17 cellular contexts compared by ENCODE assay signal in genomic region chr20:35129647-35130069, GRCh38. TPM values are rescaled to one million over a fixed set of nuclear protein-coding genes. Genes with fewer than 3 reads are reported as not detected.
DNase-seq lines count a peak whose midpoint lies in the region; ATAC-seq, FAIRE-seq and TF ChIP-seq lines count a peak whose summit lies in the region.
"Had no signal": no experiment of that assay in that cellular context is flagged by ENCODE, and none has a peak within 500 bp of the region (broad histone marks: within the 10 kb centered on the region; RNA-seq: fewer than 3 reads in every experiment).

No MANE protein-coding gene starts in this region.

- BruUV-seq in Panc1 (replicated peaks; lab: Mats Ljungman, UMichigan): no TSS peak

- POLR2A ChIA-PET in Panc1 (lab: Charles Lee): no interaction called here

- in situ Hi-C loops in Panc1 (cut with HindIII; ENCODE audit: low pct_unique_long_range_greater_than_20kb, low sequenced_read_pairs): no loop called here

- no peak overlapping the region for H3K4me3 ChIP-seq in Panc1 (ENCODE audit: low read depth in 2 of 2, low read length in 2 of 2)
- H3K4me3 ChIP-seq in small intestine (ENCODE audit: low read depth in 1 of 2, low read length in 2 of 2): no peak overlapping the region
- no peak overlapping the region for H3K4me3 ChIP-seq in heart right ventricle
- H3K4me3 ChIP-seq: esophagus muscularis mucosa had no signal

- FAIRE-seq in small intestine (lab: Jason Lieb, UNC): no peak
- FAIRE-seq: G401.6, HTR-8/SVneo had no signal

- H3K9me3 Mint-ChIP-seq in activated CD8-positive, alpha-beta memory T cell treated with anti-CD3 and anti-CD28 coated beads, Interleukin-2, amount 10 ng/mL, durations not matched to agents 7 days and 5 days (ENCODE audit: low read depth): no peaks in the 10 kb centered on the region
- no peaks in the 10 kb centered on the region for H3K9me3 Mint-ChIP-seq in activated T-helper 1 cell treated with anti-CD3 and anti-CD28 coated beads, Interleukin-12 subunit alpha, Interleukin-12 subunit beta, Interleukin-2, Interleukin-4 antibody, amounts not matched to agents 30 ng/mL and 10 ng/mL and 1 ng/mL, durations not matched to agents 14 hours and 24 hours and 36 hours

- H3K27ac ChIP-seq in Panc1 (ENCODE audit: low read length): no peak overlapping the region
- no peak overlapping the region for H3K27ac ChIP-seq in small intestine (ENCODE audit: low read depth in 1 of 2, low read length in 1 of 2)
- H3K27ac ChIP-seq in heart right ventricle: no peak overlapping the region
- H3K27ac ChIP-seq: esophagus muscularis mucosa had no signal

- DNase-seq in activated CD8-positive, alpha-beta memory T cell treated with anti-CD3 and anti-CD28 coated beads, Interleukin-2, amount 10 ng/mL, durations not matched to agents 7 days and 5 days: no peak
- no peak for DNase-seq in activated CD8-positive, alpha-beta memory T cell treated with anti-CD3 and anti-CD28 coated beads, Interleukin-2, amount 50 U/mL, for 4 hours
- DNase-seq in Panc1 (ENCODE audit: low read depth, low spot score): peak; percentile 89
- peak; percentile 29 to 82 for DNase-seq in dermis microvascular lymphatic vessel endothelial cell (ENCODE audit: low read depth in 2 of 2)
- DNase-seq in small intestine: peak; percentile 27
- DNase-seq in activated T-helper 1 cell treated with anti-CD3 and anti-CD28 coated beads, Interleukin-12 subunit alpha, Interleukin-12 subunit beta, Interleukin-2, Interleukin-4 antibody, amounts not matched to agents 30 ng/mL and 10 ng/mL and 1 ng/mL, durations not matched to agents 14 hours and 24 hours and 36 hours (ENCODE audit: low spot score): no peak
- no peak for DNase-seq in heart right ventricle
- DNase-seq: activated CD4-positive, alpha-beta T cell treated with anti-CD3 and anti-CD28 coated beads, Interleukin-2, amount 50 U/mL, for 1 hour; activated gamma-delta T cell treated with Interleukin-2 at 50 U/mL for 16 hours; cerebellar nuclear complex; NCI-H1436 treated with DMSO at 0.1 percent for 48 hours; stimulated activated CD4-positive, alpha-beta T cell treated with anti-CD3 and anti-CD28 coated beads, Interleukin-1b, Interleukin-23, amount 100 ng/mL, for 48 hours had no signal

- H3K4me1 ChIP-seq in Panc1 (ENCODE audit: control insufficient read depth, insufficient read depth, low read length) (no peaks in the 10 kb centered on the region), small intestine (ENCODE audit: control insufficient read depth in 2 of 2, insufficient read depth in 1 of 2, low read depth in 1 of 2, low read length in 1 of 2) (no peaks in the 10 kb centered on the region), heart right ventricle (peaks cover under 1 to 14% (median 7%) of the 10 kb centered on the region in 9 donors)

- H3K9me3 ChIP-seq in Panc1 (ENCODE audit: control insufficient read depth, insufficient read depth, low read depth, low read length): no peaks in the 10 kb centered on the region
- no peaks in the 10 kb centered on the region for H3K9me3 ChIP-seq in small intestine (ENCODE audit: control insufficient read depth, low read depth)
- H3K9me3 ChIP-seq in heart right ventricle: no peaks in the 10 kb centered on the region
- H3K9me3 ChIP-seq: esophagus muscularis mucosa had no signal

- CTCF ChIA-PET in activated CD8-positive, alpha-beta memory T cell treated with anti-CD3 and anti-CD28 coated beads, Interleukin-2, amount 10 ng/mL, durations not matched to agents 7 days and 5 days (lab: Charles Lee): interaction anchor here (0.7 kb wide), 2 partner anchors 118 to 1027 kb away, joined by 4 to 6 read pairs; no protein-coding TSS in a partner anchor
- CTCF ChIA-PET in Panc1 (lab: Charles Lee): no interaction called here

- H3K36me3 ChIP-seq in Panc1 (ENCODE audit: control insufficient read depth, insufficient read depth, low read length) (peaks cover 2% of the 10 kb centered on the region; the same call in 1 of the 2 replicates), small intestine (ENCODE audit: control insufficient read depth in 2 of 2, insufficient read depth in 2 of 2, low read length in 2 of 2) (peaks cover 16 to 19% of the 10 kb centered on the region in 2 donors), heart right ventricle (peaks cover 0 to 100% (median 17%) of the 10 kb centered on the region in 9 donors)

- peak; percentile 45 for ATAC-seq in activated CD8-positive, alpha-beta memory T cell treated with anti-CD3 and anti-CD28 coated beads, Interleukin-2, amount 10 ng/mL, durations not matched to agents 7 days and 5 days
- ATAC-seq in Panc1 (peak; percentile 87), HG03460 (IDR thresholded peaks at IDR 0.05; ENCODE audit: unreplicated experiment) (no peak), heart right ventricle (no peak)
- ATAC-seq: HCT116 had no signal

- TF ChIP-seq CTCF in Panc1 (IDR thresholded peaks at IDR 0.05) (no peak), heart right ventricle (IDR thresholded peaks at IDR 0.05) (no peak)

- H3K27me3 Mint-ChIP-seq in activated CD8-positive, alpha-beta memory T cell treated with anti-CD3 and anti-CD28 coated beads, Interleukin-2, amount 10 ng/mL, durations not matched to agents 7 days and 5 days: no peaks in the 10 kb centered on the region
- no peaks in the 10 kb centered on the region for H3K27me3 Mint-ChIP-seq in activated T-helper 1 cell treated with anti-CD3 and anti-CD28 coated beads, Interleukin-12 subunit alpha, Interleukin-12 subunit beta, Interleukin-2, Interleukin-4 antibody, amounts not matched to agents 30 ng/mL and 10 ng/mL and 1 ng/mL, durations not matched to agents 14 hours and 24 hours and 36 hours (ENCODE audit: insufficient read depth)

- intact Hi-C loops in Panc1 (cut with micrococcal nuclease; ENCODE audit: unreplicated experiment): no loop called here
- intact Hi-C loops in activated T-helper 1 cell treated with anti-CD3 and anti-CD28 coated beads, Interleukin-12 subunit alpha, Interleukin-12 subunit beta, Interleukin-2, Interleukin-4 antibody, amounts not matched to agents 30 ng/mL and 10 ng/mL and 1 ng/mL, durations not matched to agents 14 hours and 24 hours and 36 hours (cut with micrococcal nuclease): no loop called here
- intact Hi-C loops in heart right ventricle (cut with DNase I): no loop called here

- no peak overlapping the region for H3K27ac Mint-ChIP-seq in activated CD8-positive, alpha-beta memory T cell treated with anti-CD3 and anti-CD28 coated beads, Interleukin-2, amount 10 ng/mL, durations not matched to agents 7 days and 5 days
- no peak overlapping the region for H3K27ac Mint-ChIP-seq in activated T-helper 1 cell treated with anti-CD3 and anti-CD28 coated beads, Interleukin-12 subunit alpha, Interleukin-12 subunit beta, Interleukin-2, Interleukin-4 antibody, amounts not matched to agents 30 ng/mL and 10 ng/mL and 1 ng/mL, durations not matched to agents 14 hours and 24 hours and 36 hours

- peaks cover 22% of the 10 kb centered on the region for H3K36me3 Mint-ChIP-seq in activated CD8-positive, alpha-beta memory T cell treated with anti-CD3 and anti-CD28 coated beads, Interleukin-2, amount 10 ng/mL, durations not matched to agents 7 days and 5 days
- peaks cover 40% of the 10 kb centered on the region for H3K36me3 Mint-ChIP-seq in activated T-helper 1 cell treated with anti-CD3 and anti-CD28 coated beads, Interleukin-12 subunit alpha, Interleukin-12 subunit beta, Interleukin-2, Interleukin-4 antibody, amounts not matched to agents 30 ng/mL and 10 ng/mL and 1 ng/mL, durations not matched to agents 14 hours and 24 hours and 36 hours (ENCODE audit: low read depth)

- WGBS in small intestine, 3 donors: 45 to 80% (median 72%) methylated on average over 2 of the region's 2 CpGs
- 86 to 87% methylated on average over 2 of the region's 2 CpGs for WGBS in heart right ventricle, 2 donors

- H3K4me1 Mint-ChIP-seq in activated CD8-positive, alpha-beta memory T cell treated with anti-CD3 and anti-CD28 coated beads, Interleukin-2, amount 10 ng/mL, durations not matched to agents 7 days and 5 days: peaks cover 2% of the 10 kb centered on the region
- H3K4me1 Mint-ChIP-seq in activated T-helper 1 cell treated with anti-CD3 and anti-CD28 coated beads, Interleukin-12 subunit alpha, Interleukin-12 subunit beta, Interleukin-2, Interleukin-4 antibody, amounts not matched to agents 30 ng/mL and 10 ng/mL and 1 ng/mL, durations not matched to agents 14 hours and 24 hours and 36 hours (ENCODE audit: low read depth): no peaks in the 10 kb centered on the region

- no peak overlapping the region for H3K4me3 Mint-ChIP-seq in activated CD8-positive, alpha-beta memory T cell treated with anti-CD3 and anti-CD28 coated beads, Interleukin-2, amount 10 ng/mL, durations not matched to agents 7 days and 5 days
- no peak overlapping the region for H3K4me3 Mint-ChIP-seq in activated T-helper 1 cell treated with anti-CD3 and anti-CD28 coated beads, Interleukin-12 subunit alpha, Interleukin-12 subunit beta, Interleukin-2, Interleukin-4 antibody, amounts not matched to agents 30 ng/mL and 10 ng/mL and 1 ng/mL, durations not matched to agents 14 hours and 24 hours and 36 hours

- no peaks in the 10 kb centered on the region for H3K27me3 ChIP-seq in Panc1 (ENCODE audit: control insufficient read depth, insufficient read depth, low read length)
- H3K27me3 ChIP-seq in small intestine (ENCODE audit: control insufficient read depth in 2 of 2, insufficient read depth in 2 of 2, low read length in 2 of 2): no peaks in the 10 kb centered on the region
- H3K27me3 ChIP-seq in heart right ventricle: no peaks in the 10 kb centered on the region
- H3K27me3 ChIP-seq: esophagus muscularis mucosa had no signal

RNA-seq across cellular contexts. Expression of gene EDEM2, which starts 17.5 kb away (rescaled TPM):
- total RNA-seq in activated CD8-positive, alpha-beta memory T cell treated with anti-CD3 and anti-CD28 coated beads, Interleukin-2, amount 10 ng/mL, durations not matched to agents 7 days and 5 days: 10 to 100 TPM; 23.9 to 25.6 TPM
- total RNA-seq in Panc1 (2021; ENCODE audit: unreplicated experiment): 34.7 TPM
- 39.1 TPM for polyA plus RNA-seq in Panc1 (2012; ENCODE audit: insufficient read length)
- 65.9 and 69.0 TPM in 2 replicates for total RNA-seq in dermis microvascular lymphatic vessel endothelial cell
- 10 to 100 TPM; 17.0 to 26.2 (median 21.0) TPM for polyA plus RNA-seq in small intestine
- 19.9 and 21.9 TPM in 2 replicates for total RNA-seq in activated T-helper 1 cell treated with anti-CD3 and anti-CD28 coated beads, Interleukin-12 subunit alpha, Interleukin-12 subunit beta, Interleukin-2, Interleukin-4 antibody, amounts not matched to agents 30 ng/mL and 10 ng/mL and 1 ng/mL, durations not matched to agents 14 hours and 24 hours and 36 hours
- total RNA-seq in heart right ventricle: 10 to 100 TPM in 8 of 10 donors, 1 to 10 TPM in 2; 7.2 to 26.1 (median 11.0) TPM
- 10 to 100 TPM in 1 of 2 donors, 1 to 10 TPM in 1; 6.4 to 24.0 TPM for polyA plus RNA-seq in heart right ventricle

RNA-seq across cellular contexts. Expression of gene TRPC4AP, which starts 37.1 kb away (rescaled TPM):
- 10 to 100 TPM; 56.9 to 70.9 TPM for total RNA-seq in activated CD8-positive, alpha-beta memory T cell treated with anti-CD3 and anti-CD28 coated beads, Interleukin-2, amount 10 ng/mL, durations not matched to agents 7 days and 5 days
- total RNA-seq in Panc1 (2021; ENCODE audit: unreplicated experiment): 48.4 TPM
- 47.3 TPM for polyA plus RNA-seq in Panc1 (2012; ENCODE audit: insufficient read length)
- 68.9 and 99.4 TPM in 2 replicates for total RNA-seq in dermis microvascular lymphatic vessel endothelial cell
- polyA plus RNA-seq in small intestine: 10 to 100 TPM; 32.4 to 45.2 (median 39.2) TPM
- 53.9 and 54.0 TPM in 2 replicates for total RNA-seq in activated T-helper 1 cell treated with anti-CD3 and anti-CD28 coated beads, Interleukin-12 subunit alpha, Interleukin-12 subunit beta, Interleukin-2, Interleukin-4 antibody, amounts not matched to agents 30 ng/mL and 10 ng/mL and 1 ng/mL, durations not matched to agents 14 hours and 24 hours and 36 hours
- 10 to 100 TPM; 32.2 to 46.4 (median 38.5) TPM for total RNA-seq in heart right ventricle
- 10 to 100 TPM; 26.2 to 32.7 TPM for polyA plus RNA-seq in heart right ventricle

RNA-seq across cellular contexts. Expression of gene PROCR, which starts 42.2 kb away (rescaled TPM):
- 1 to 10 TPM; 1.5 to 2.4 TPM for total RNA-seq in activated CD8-positive, alpha-beta memory T cell treated with anti-CD3 and anti-CD28 coated beads, Interleukin-2, amount 10 ng/mL, durations not matched to agents 7 days and 5 days
- total RNA-seq in Panc1 (2021; ENCODE audit: unreplicated experiment) (38.0 TPM), dermis microvascular lymphatic vessel endothelial cell (83.1 and 217 TPM in 2 replicates), heart right ventricle (10 to 100 TPM in 3 of 10 donors, 1 to 10 TPM in 7; 3.0 to 21.1 (median 6.8) TPM)
- polyA plus RNA-seq in Panc1 (2012; ENCODE audit: insufficient read length): 53.6 TPM
- polyA plus RNA-seq in small intestine (10 to 100 TPM in 2 of 3 donors, 1 to 10 TPM in 1; 8.3 to 32.1 (median 22.4) TPM), heart right ventricle (10 to 100 TPM; 20.5 to 26.7 TPM)
- total RNA-seq in activated T-helper 1 cell treated with anti-CD3 and anti-CD28 coated beads, Interleukin-12 subunit alpha, Interleukin-12 subunit beta, Interleukin-2, Interleukin-4 antibody, amounts not matched to agents 30 ng/mL and 10 ng/mL and 1 ng/mL, durations not matched to agents 14 hours and 24 hours and 36 hours: 0.75 and 0.78 TPM in 2 replicates

Comparison
In these comparisons a context has a peak if more than half of its experiments do, and no peak if none do; other contexts are left out.
1. ATAC-seq: peak in activated CD8-positive, alpha-beta memory T cell treated with anti-CD3 and anti-CD28 coated beads, Interleukin-2, amount 10 ng/mL, durations not matched to agents 7 days and 5 days (single experiment) and Panc1 (single experiment); none in HG03460 (single experiment) and heart right ventricle (0 of 8).
2. DNase-seq: peak in Panc1 (single experiment), dermis microvascular lymphatic vessel endothelial cell (2 of 2) and small intestine (single experiment); none in activated CD8-positive, alpha-beta memory T cell treated with anti-CD3 and anti-CD28 coated beads, Interleukin-2, amount 10 ng/mL, durations not matched to agents 7 days and 5 days (single experiment), activated CD8-positive, alpha-beta memory T cell treated with anti-CD3 and anti-CD28 coated beads, Interleukin-2, amount 50 U/mL, for 4 hours (single experiment), activated T-helper 1 cell treated with anti-CD3 and anti-CD28 coated beads, Interleukin-12 subunit alpha, Interleukin-12 subunit beta, Interleukin-2, Interleukin-4 antibody, amounts not matched to agents 30 ng/mL and 10 ng/mL and 1 ng/mL, durations not matched to agents 14 hours and 24 hours and 36 hours (single experiment) and heart right ventricle (0 of 2).